In the genomic region with DNA sequence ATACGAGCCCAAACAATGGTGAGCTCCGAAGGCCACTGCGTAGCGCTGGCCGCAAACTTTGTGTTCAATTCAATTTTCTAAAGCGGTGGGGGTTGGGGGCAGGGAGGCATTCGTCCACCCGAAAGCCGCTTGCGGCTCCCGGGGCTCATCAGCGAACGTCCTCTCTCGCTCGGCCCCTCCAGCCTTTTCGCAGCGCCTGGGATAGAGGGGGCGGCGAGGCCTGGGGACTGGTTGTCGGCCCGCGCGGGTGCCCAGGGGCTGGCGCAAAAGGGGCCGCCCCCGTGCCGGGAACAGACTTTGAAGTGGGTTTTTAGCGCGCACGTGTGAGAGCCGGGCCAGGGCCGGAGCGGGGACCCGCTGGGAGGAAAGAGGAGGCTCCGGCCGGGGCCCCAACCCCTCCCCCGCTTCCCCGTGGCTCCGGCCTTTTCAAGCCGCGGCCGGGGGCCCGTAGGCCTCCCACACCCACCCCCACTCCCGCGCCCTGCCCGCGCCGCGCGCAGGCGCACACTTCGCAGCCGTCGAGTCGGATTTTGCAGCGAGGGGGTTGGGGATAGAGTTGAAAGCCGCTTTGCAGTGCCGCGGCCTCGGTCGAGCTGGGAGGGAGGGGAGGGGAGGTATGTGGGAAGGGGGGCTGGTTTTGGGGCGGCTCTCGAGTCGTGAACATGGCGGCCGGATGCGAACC, we compare ENCODE assay signal across 1 cellular context.
TF ChIP-seq lines count a peak whose summit lies in the region.

No MANE protein-coding gene starts in this region.

TF ChIP-seq in H1, 55 proteins besides CTCF, POLR2A, EP300 and RAD21:
- TF ChIP-seq SIRT6 (IDR thresholded peaks at IDR 0.05; ENCODE audit: low read length), result no peak
- TF ChIP-seq, protein P1, sequence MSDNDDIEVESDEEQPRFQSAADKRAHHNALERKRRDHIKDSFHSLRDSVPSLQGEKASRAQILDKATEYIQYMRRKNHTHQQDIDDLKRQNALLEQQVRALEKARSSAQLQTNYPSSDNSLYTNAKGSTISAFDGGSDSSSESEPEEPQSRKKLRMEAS (IDR thresholded peaks at IDR 0.05), result peak; percentile 28
- TF ChIP-seq TEAD4 (IDR thresholded peaks at IDR 0.05; ENCODE audit: low read depth, low read length), result 0 out of 2 replicates have a peak, but pooled peaks have one; percentile 23
- TF ChIP-seq ZNF274 (IDR thresholded peaks at IDR 0.05; ENCODE audit: borderline replicate concordance, extremely low read depth, low read length), result no peak
- no peak for TF ChIP-seq BCL11A (IDR thresholded peaks at IDR 0.05; ENCODE audit: low read depth in 2 of 2, low read length in 2 of 2)
- TF ChIP-seq NANOG (IDR thresholded peaks at IDR 0.05; ENCODE audit: insufficient read depth, low read depth, low read length, poor library complexity, severe bottlenecking), result no peak
- no peak for TF ChIP-seq CTBP2 (IDR thresholded peaks at IDR 0.05; ENCODE audit: borderline replicate concordance, insufficient read depth, insufficient read length, low read length)
- TF ChIP-seq SIN3A (conservative IDR thresholded peaks at IDR 0.05 in 1 of 2, IDR thresholded peaks at IDR 0.05 in 1 of 2; ENCODE audit: low read depth in 1 of 2, low read length in 2 of 2), result 0 out of 4 replicates have a peak, but pooled peaks of 1 of the 2 experiments have one; percentile 14
- no peak for TF ChIP-seq GABPA (IDR thresholded peaks at IDR 0.05; ENCODE audit: borderline replicate concordance, insufficient read depth, low read length)
- TF ChIP-seq EGR1 (IDR thresholded peaks at IDR 0.05; ENCODE audit: borderline replicate concordance, low read depth, low read length), result no peak
- peak; percentile 6; the same call in 1 of the 2 replicates for TF ChIP-seq TAF1 (IDR thresholded peaks at IDR 0.05; ENCODE audit: low read depth, low read length)
- TF ChIP-seq BRCA1 (IDR thresholded peaks at IDR 0.05; ENCODE audit: low read depth, low read length), result no peak
- no peak for TF ChIP-seq FOSL1 (IDR thresholded peaks at IDR 0.05; ENCODE audit: insufficient read depth, low read depth, low read length)
- peak; percentile 43 for TF ChIP-seq ASH2L (IDR thresholded peaks at IDR 0.05; ENCODE audit: low read length)
- peak; percentile 2 for TF ChIP-seq KDM4A (IDR thresholded peaks at IDR 0.05; ENCODE audit: low read depth, low read length, severe bottlenecking)
- TF ChIP-seq CHD1 (IDR thresholded peaks at IDR 0.05; ENCODE audit: low read depth, low read length), result no peak
- TF ChIP-seq CHD7 (IDR thresholded peaks at IDR 0.05; ENCODE audit: insufficient replicate concordance, low read length), result no peak
- no peak for TF ChIP-seq JUND (IDR thresholded peaks at IDR 0.05; ENCODE audit: low read length)
- no peak for TF ChIP-seq ATF3 (IDR thresholded peaks at IDR 0.05; ENCODE audit: insufficient read depth, low read depth, low read length)
- no peak for TF ChIP-seq CBX8 (IDR thresholded peaks at IDR 0.05; ENCODE audit: borderline replicate concordance, low read depth, low read length)
- TF ChIP-seq SUZ12 (IDR thresholded peaks at IDR 0.05; ENCODE audit: low read length), result no peak
- TF ChIP-seq HDAC2 (IDR thresholded peaks at IDR 0.05; ENCODE audit: borderline replicate concordance in 1 of 2, low read depth in 2 of 2, low read length in 2 of 2), result peak in 1 of 2 experiments; percentile 81; a peak in 1 of 4 replicates
- TF ChIP-seq TCF12 (IDR thresholded peaks at IDR 0.05; ENCODE audit: low read depth, low read length), result no peak
- no peak for TF ChIP-seq RXRA (IDR thresholded peaks at IDR 0.05; ENCODE audit: insufficient read depth, low read depth, low read length)
- TF ChIP-seq YY1 (IDR thresholded peaks at IDR 0.05; ENCODE audit: low read depth, low read length), result no peak; the same call in 1 of the 2 replicates
- TF ChIP-seq POLR2AphosphoS5 (IDR thresholded peaks at IDR 0.05; ENCODE audit: low read depth, low read length), result peak; percentile 19; the same call in 1 of the 2 replicates
